ENCODE assay signal across 8 cellular contexts in genomic region chrX:16786791-16787735, GRCh38. TPM values are rescaled to one million over a fixed set of nuclear protein-coding genes. Genes with fewer than 3 reads are reported as not detected.
DNase-seq lines count a peak whose midpoint lies in the region; ATAC-seq, FAIRE-seq and TF ChIP-seq lines count a peak whose summit lies in the region.

No MANE protein-coding gene starts in this region.

- 9% methylated on average over 44 of the region's 73 CpGs for WGBS in GM12878 (ENCODE audit: insufficient coverage, insufficient replicate concordance, low lambda C conversion rate, missing lambda C conversion rate)

- BruUV-seq in GM12878 (replicated peaks; lab: Mats Ljungman, UMichigan) = no TSS peak

- peak; percentile 30 for ATAC-seq in HG02885 (IDR thresholded peaks at IDR 0.05; ENCODE audit: poor library complexity, unreplicated experiment)
- ATAC-seq in GM12878 = peak; percentile 65
- no peak for ATAC-seq in HG03469 (IDR thresholded peaks at IDR 0.05; ENCODE audit: unreplicated experiment)
- no peak for ATAC-seq in HG02610 (IDR thresholded peaks at IDR 0.05; ENCODE audit: unreplicated experiment)

- FAIRE-seq in GM12878 (lab: Jason Lieb, UNC) = no peak

- DNase-seq in T-helper 2 cell (peak; percentile 2 to 54 (median 24)), GM12878 (ENCODE audit: low read depth, low spot score) (no peak)
- DNase-seq in stimulated activated CD4-positive, alpha-beta T cell treated with anti-CD3 and anti-CD28 coated beads, Interleukin-12 subunit alpha, Interleukin-12 subunit beta, amount 100 ng/mL, for 4 hours = peak; percentile 28

- H3K27ac ChIP-seq in GM12878 (ENCODE audit: control insufficient read depth, insufficient read depth) = peak overlapping the region; percentile 73; the same call in 1 of the 2 replicates
- no peak overlapping the region for H3K27ac ChIP-seq in iPS-20b (ENCODE audit: low read length)

- H3K36me3 ChIP-seq in GM12878 (ENCODE audit: control insufficient read depth in 2 of 2, insufficient read depth in 2 of 2, low read length in 1 of 2) = no peaks in the 10 kb centered on the region; a peak in 1 of 4 replicates
- H3K36me3 ChIP-seq in iPS-20b (ENCODE audit: insufficient read depth, low read depth, low read length) = peaks cover 29% of the 10 kb centered on the region; the same call in 1 of the 2 replicates

- CTCF ChIA-PET in GM12878 (lab: Yijun Ruan, JAX) = interaction anchor here (1.0 to 1.4 kb wide), 2 partner anchors 105 to 261 kb away, joined by 3 to 5 read pairs; no protein-coding TSS in a partner anchor

- H3K4me1 ChIP-seq in GM12878 (ENCODE audit: control insufficient read depth, insufficient read depth, low read length) = no peaks in the 10 kb centered on the region
- peaks cover 4% of the 10 kb centered on the region; the same call in 1 of the 2 replicates for H3K4me1 ChIP-seq in iPS-20b (ENCODE audit: insufficient read depth, low read length)

- intact Hi-C loops in GM12878 (cut with micrococcal nuclease; ENCODE audit: unreplicated experiment) = loop anchor here (2.0 to 5.0 kb wide), 2 partner anchors 68 to 85 kb away; partner anchors contain the start of genes RBBP7 and SYAP1

- H3K27me3 ChIP-seq in GM12878 (replicated peaks in 1 of 2; ENCODE audit: control insufficient read depth in 2 of 2, insufficient read depth in 2 of 2, low read length in 1 of 2) (no peaks in the 10 kb centered on the region), iPS-20b (ENCODE audit: insufficient read depth, low read length) (no peaks in the 10 kb centered on the region)

- peak overlapping the region; percentile 76 for H3K4me2 ChIP-seq in GM12878 (ENCODE audit: control insufficient read depth, insufficient read depth)

- H3K4me3 ChIP-seq in GM12875 (ENCODE audit: low read depth, low read length) (peak overlapping the region; percentile 92), GM12878 (peak overlapping the region; percentile 75), iPS-20b (ENCODE audit: low read length) (peak overlapping the region; percentile 96)

- in situ Hi-C loops in GM12878 (cut with MboI) = no loop called here

- H4K20me1 ChIP-seq in GM12878 (ENCODE audit: control insufficient read depth, insufficient read depth) = no peaks in the 10 kb centered on the region

- H3K9me3 ChIP-seq in GM12878 (replicated peaks; ENCODE audit: control insufficient read depth, insufficient read depth, low read length) (no peaks in the 10 kb centered on the region), iPS-20b (ENCODE audit: insufficient read depth, low read depth, low read length) (no peaks in the 10 kb centered on the region)

- TF ChIP-seq CTCF in GM12875 (IDR thresholded peaks at IDR 0.05; ENCODE audit: borderline replicate concordance, insufficient read depth, low read depth, low read length) = no peak
- no peak for TF ChIP-seq CTCF in GM12878 (IDR thresholded peaks at IDR 0.05 in 2 of 3, conservative IDR thresholded peaks at IDR 0.05 in 1 of 3; ENCODE audit: control insufficient read depth in 2 of 3, extremely low read depth in 1 of 3, insufficient read depth in 1 of 3, low read depth in 3 of 3, low read length in 3 of 3)

- TF ChIP-seq POLR2A in GM12878 (IDR thresholded peaks at IDR 0.05; ENCODE audit: low read depth, low read length) = no peak

- no peak for TF ChIP-seq EP300 in GM12878 (IDR thresholded peaks at IDR 0.05; ENCODE audit: borderline replicate concordance in 1 of 2, control insufficient read depth in 1 of 2, low read depth in 2 of 2, low read length in 2 of 2)

- H3K79me2 ChIP-seq in GM12878 (ENCODE audit: control insufficient read depth, insufficient read depth, low read length) = peaks cover 37% of the 10 kb centered on the region

- RAD21 ChIA-PET in GM12878 (lab: Charles Lee; ENCODE audit: unreplicated experiment) = interaction anchor here (1.0 kb wide), 1 partner anchor 68 kb away, joined by 3 read pairs; the partner anchor contains the start of gene SYAP1

- peak overlapping the region; percentile 88 for H2AFZ ChIP-seq in GM12878 (ENCODE audit: control insufficient read depth, low read depth, low read length)

- SMC1A ChIA-PET in GM12878 (lab: Charles Lee; ENCODE audit: uncharacterized antibody, unreplicated experiment) = interaction anchor here (0.8 kb wide), 1 partner anchor 65 kb away, joined by 3 read pairs; no protein-coding TSS in a partner anchor

- H3K9ac ChIP-seq in GM12878 (ENCODE audit: control insufficient read depth, insufficient read depth, low read length) (peak overlapping the region; percentile 64), iPS-20b (ENCODE audit: low read depth, low read length) (peak overlapping the region; percentile 74; the same call in 1 of the 2 replicates)

- no peak for TF ChIP-seq RAD21 in GM12878 (IDR thresholded peaks at IDR 0.05; ENCODE audit: insufficient read depth, low read depth, low read length)

- POLR2A ChIA-PET in GM12878 (lab: Charles Lee) = interaction anchor here (0.8 kb wide), 1 partner anchor 10 kb away, joined by 3 read pairs; no protein-coding TSS in a partner anchor

TF ChIP-seq in GM12878, 131 proteins besides CTCF, POLR2A, EP300 and RAD21 (continues in another document):
- TF ChIP-seq MEF2B (IDR thresholded peaks at IDR 0.05; ENCODE audit: partially characterized antibody, poor library complexity, severe bottlenecking) (no peak), EZH2 (IDR thresholded peaks at IDR 0.05; ENCODE audit: borderline replicate concordance, control insufficient read depth, low read depth, low read length) (no peak), ZZZ3 (IDR thresholded peaks at IDR 0.05; ENCODE audit: control insufficient read depth, insufficient read length, low read depth) (no peak), NFYA (IDR thresholded peaks at IDR 0.05; ENCODE audit: borderline replicate concordance, low read depth, low read length) (no peak), SMAD5 (IDR thresholded peaks at IDR 0.05; ENCODE audit: low read depth) (no peak), JUNB (IDR thresholded peaks at IDR 0.05) (no peak), BACH1 (IDR thresholded peaks at IDR 0.05; ENCODE audit: borderline replicate concordance) (peak; percentile 31; the same call in 1 of the 2 replicates), KAT2A (conservative IDR thresholded peaks at IDR 0.05; ENCODE audit: control insufficient read depth, low read depth, low read length) (no peak), FOXK2 (IDR thresholded peaks at IDR 0.05) (no peak), MAX (IDR thresholded peaks at IDR 0.05; ENCODE audit: low read depth, low read length) (peak; percentile 20), SMARCA5 (IDR thresholded peaks at IDR 0.05) (no peak), YBX1 (IDR thresholded peaks at IDR 0.05) (no peak), PAX5 (IDR thresholded peaks at IDR 0.05; ENCODE audit: borderline replicate concordance, low read depth, low read length) (no peak), SKIL (IDR thresholded peaks at IDR 0.05; ENCODE audit: low read depth, poor library complexity, severe bottlenecking) (no peak), RBBP5 (conservative IDR thresholded peaks at IDR 0.05) (no peak), SREBF2 (IDR thresholded peaks at IDR 0.05; ENCODE audit: low read length) (no peak), TBL1XR1 (IDR thresholded peaks at IDR 0.05; ENCODE audit: low read depth, low read length) (no peak), EGR1 (IDR thresholded peaks at IDR 0.05; ENCODE audit: borderline replicate concordance in 1 of 2, low read depth in 2 of 2, low read length in 2 of 2) (peak in 1 of 2 experiments; percentile 49; a peak in 1 of 3 replicates), BHLHE40 (IDR thresholded peaks at IDR 0.05; ENCODE audit: borderline replicate concordance in 1 of 2, low read depth in 2 of 2, low read length in 1 of 2) (peak; percentile 23 to 82; a peak in 2 of 4 replicates), ZNF274 (IDR thresholded peaks at IDR 0.05; ENCODE audit: insufficient read depth, insufficient read length) (no peak), MXI1 (IDR thresholded peaks at IDR 0.05; ENCODE audit: low read depth, low read length) (0 out of 2 replicates have a peak, but pooled peaks have one; percentile 11)

RNA-seq across cellular contexts. Expression of gene TXLNG, which starts 0.8 kb away (rescaled TPM):
- total RNA-seq in GM12878 (2013; cell fraction: nucleolus; rRNA removed) = 23.7 and 24.1 TPM in 2 replicates
- 18.9 and 20.5 TPM in 2 replicates for total RNA-seq in GM12878 (2014; rRNA removed)
- total RNA-seq in GM12878 (2014; rRNA removed; fragmentation: Illumina TruSeq; extraction: Trizol) = 27.5 and 29.5 TPM in 2 replicates
- 19.7 and 20.1 TPM in 2 replicates for total RNA-seq in GM12878 (2021)
- 9.9 TPM for polyA plus RNA-seq in GM12878 (2011; ENCODE audit: low read depth)
- 40.7 and 46.2 TPM in 2 replicates for polyA plus RNA-seq in GM12878 (2011; rRNA removed)
- polyA plus RNA-seq in GM12878 (2011; cell fraction: cytosol; rRNA removed) = 16.9 and 20.0 TPM in 2 replicates
- polyA plus RNA-seq in GM12878 (2011; cell fraction: nucleus; rRNA removed) = 35.0 and 35.4 TPM in 2 replicates
- 13.8 and 14.7 TPM in 2 replicates for polyA plus RNA-seq in GM12878 (2012)
- 33.4 and 40.9 TPM in 2 replicates for polyA plus RNA-seq in GM12878 (2014; fragmentation: Illumina TruSeq; extraction: Trizol)
- polyA plus RNA-seq in GM12878 (2014; fragmentation: Nextera tagmentation; extraction: Ambion mirVana) = 10 to 100 TPM in 1 of 2 experiments, 1 to 10 TPM in 1; 9.9 to 13.2 TPM
- 20.9 and 25.6 TPM in 2 replicates for polyA plus RNA-seq in GM12878 (2014; rRNA removed)
- polyA plus RNA-seq in GM12878 (2016; fragmentation: Nextera tagmentation; extraction: Ambion mirVana) = 10 to 100 TPM; 17.6 to 17.8 TPM
- polyA minus RNA-seq in GM12878 (2011; rRNA and poly(A)+ RNA removed) = 13.5 and 17.5 TPM in 2 replicates
- polyA minus RNA-seq in GM12878 (2011; cell fraction: cytosol; rRNA and poly(A)+ RNA removed) = 6.8 and 9.8 TPM in 2 replicates
- 6.2 and 9.4 TPM in 2 replicates for polyA minus RNA-seq in GM12878 (2011; cell fraction: nucleus; rRNA and poly(A)+ RNA removed)

Comparison
In these comparisons a context has a peak if more than half of its experiments do, and no peak if none do; other contexts are left out.
1. ATAC-seq: peak in HG02885 (single experiment) and GM12878 (single experiment); none in HG03469 (single experiment) and HG02610 (single experiment).
2. Peak in every context shown above with its lines, with median percentiles within 50 percentile points of each other: H3K4me3 ChIP-seq.